ENCODE assay signal across 24 cellular contexts in the genomic region with DNA sequence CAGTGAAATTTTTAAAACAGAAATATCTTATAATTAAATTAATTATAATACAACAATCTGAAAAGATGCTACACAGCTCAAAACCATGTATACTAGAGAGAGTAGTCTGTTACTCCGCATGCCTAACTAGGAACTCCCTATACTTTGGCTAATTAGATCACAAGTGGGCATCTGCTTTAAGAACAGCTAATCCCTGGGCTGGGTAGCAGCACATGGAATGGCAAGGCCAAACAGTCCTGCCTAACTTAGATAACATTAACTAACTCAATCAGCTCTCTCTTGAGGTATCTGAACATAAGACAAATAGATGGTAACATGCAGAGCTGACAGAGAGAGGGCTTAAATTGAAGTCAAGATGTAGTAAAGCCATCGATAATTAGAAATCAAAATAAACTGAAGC. TPM values are rescaled to one million over a fixed set of nuclear protein-coding genes. Genes with fewer than 3 reads are reported as not detected.
"Had no signal": no experiment of that assay in that cellular context is flagged by ENCODE, and none has a peak within 500 bp of the region (broad histone marks: within the 10 kb centered on the region; RNA-seq: fewer than 3 reads in every experiment).

No MANE protein-coding gene starts in this region.

- H3K4me1 ChIP-seq: prostate gland had no signal

- H3K27ac ChIP-seq: esophagus squamous epithelium, gastrocnemius medialis, left ventricle myocardium inferior, ovary, prostate gland, spleen, testis, vagina, VCaP had no signal

- ATAC-seq: activated CD4-positive, CD25-positive, alpha-beta regulatory T cell treated with anti-CD3 and anti-CD28 coated beads, Interleukin-2, amount 50 U/mL, for 24 hours; gastrocnemius medialis; naive thymus-derived CD4-positive, alpha-beta T cell had no signal

- H3K27ac Mint-ChIP-seq: activated CD4-positive, alpha-beta memory T cell treated with anti-CD3 and anti-CD28 coated beads, Interleukin-2, amount 10 ng/mL, durations not matched to agents 7 days and 5 days; activated CD4-positive, alpha-beta T cell treated with anti-CD3 and anti-CD28 coated beads, Interleukin-2, amount 10 ng/mL, durations not matched to agents 24 days and 14 days; activated T-helper 1 cell treated with anti-CD3 and anti-CD28 coated beads, Interleukin-12 subunit alpha, Interleukin-12 subunit beta, Interleukin-2, Interleukin-4 antibody, amounts not matched to agents 30 ng/mL and 10 ng/mL and 1 ng/mL, durations not matched to agents 14 hours and 24 hours and 36 hours had no signal

- FAIRE-seq: astrocyte, colon had no signal

- H3K27me3 ChIP-seq: esophagus squamous epithelium, gastrocnemius medialis, ovary, spleen, testis, vagina had no signal

- DNase-seq: activated CD4-positive, alpha-beta memory T cell treated with anti-CD3 and anti-CD28 coated beads, Interleukin-2, amount 10 ng/mL, durations not matched to agents 7 days and 5 days; activated CD4-positive, alpha-beta T cell treated with anti-CD3 and anti-CD28 coated beads, Interleukin-2, amount 10 ng/mL, durations not matched to agents 24 days and 14 days; activated gamma-delta T cell; activated naive CD4-positive, alpha-beta T cell treated with anti-CD3 and anti-CD28 coated beads, Interleukin-2, amount 50 U/mL, for 16 hours; central memory CD4-positive, alpha-beta T cell; esophagus squamous epithelium; gastrocnemius medialis; hippocampal formation; left ventricle myocardium inferior; naive thymus-derived CD4-positive, alpha-beta T cell; ovary; spleen; stimulated activated CD4-positive, alpha-beta T cell treated with anti-CD3 and anti-CD28 coated beads, Interleukin-4, amount 100 ng/mL, for 1 hour; stimulated activated naive CD4-positive, alpha-beta T cell; testis; trophoblast cell had no signal

- H3K4me3 Mint-ChIP-seq: activated CD4-positive, alpha-beta memory T cell treated with anti-CD3 and anti-CD28 coated beads, Interleukin-2, amount 10 ng/mL, durations not matched to agents 7 days and 5 days; activated CD4-positive, alpha-beta T cell treated with anti-CD3 and anti-CD28 coated beads, Interleukin-2, amount 10 ng/mL, durations not matched to agents 24 days and 14 days; activated T-helper 1 cell treated with anti-CD3 and anti-CD28 coated beads, Interleukin-12 subunit alpha, Interleukin-12 subunit beta, Interleukin-2, Interleukin-4 antibody, amounts not matched to agents 30 ng/mL and 10 ng/mL and 1 ng/mL, durations not matched to agents 14 hours and 24 hours and 36 hours had no signal

- H3K4me3 ChIP-seq: esophagus squamous epithelium, gastrocnemius medialis, left ventricle myocardium inferior, ovary, prostate gland, spleen, testis, vagina had no signal

- H3K36me3 ChIP-seq: esophagus squamous epithelium, gastrocnemius medialis, left ventricle myocardium inferior, ovary, prostate gland, vagina had no signal

- H3K9me3 Mint-ChIP-seq: activated CD4-positive, alpha-beta memory T cell treated with anti-CD3 and anti-CD28 coated beads, Interleukin-2, amount 10 ng/mL, durations not matched to agents 7 days and 5 days; activated T-helper 1 cell treated with anti-CD3 and anti-CD28 coated beads, Interleukin-12 subunit alpha, Interleukin-12 subunit beta, Interleukin-2, Interleukin-4 antibody, amounts not matched to agents 30 ng/mL and 10 ng/mL and 1 ng/mL, durations not matched to agents 14 hours and 24 hours and 36 hours had no signal

- H3K27me3 Mint-ChIP-seq: activated CD4-positive, alpha-beta memory T cell treated with anti-CD3 and anti-CD28 coated beads, Interleukin-2, amount 10 ng/mL, durations not matched to agents 7 days and 5 days; activated CD4-positive, alpha-beta T cell treated with anti-CD3 and anti-CD28 coated beads, Interleukin-2, amount 10 ng/mL, durations not matched to agents 24 days and 14 days; naive thymus-derived CD4-positive, alpha-beta T cell had no signal

- H3K9me3 ChIP-seq: esophagus squamous epithelium, gastrocnemius medialis, left ventricle myocardium inferior, ovary, prostate gland, spleen, testis, vagina had no signal

RNA-seq across cellular contexts. Expression of gene GSX2, which starts 45.5 kb away (rescaled TPM):
- total RNA-seq: activated CD4-positive, alpha-beta memory T cell treated with anti-CD3 and anti-CD28 coated beads, Interleukin-2, amount 10 ng/mL, durations not matched to agents 7 days and 5 days; activated CD4-positive, alpha-beta T cell treated with anti-CD3 and anti-CD28 coated beads, Interleukin-2, amount 10 ng/mL, durations not matched to agents 24 days and 14 days; activated T-helper 1 cell treated with anti-CD3 and anti-CD28 coated beads, Interleukin-12 subunit alpha, Interleukin-12 subunit beta, Interleukin-2, Interleukin-4 antibody, amounts not matched to agents 30 ng/mL and 10 ng/mL and 1 ng/mL, durations not matched to agents 14 hours and 24 hours and 36 hours; esophagus squamous epithelium; gastrocnemius medialis; left ventricle myocardium inferior; lung microvascular endothelial cell; naive thymus-derived CD4-positive, alpha-beta T cell; ovary; prostate gland; spleen; vagina had no signal
- polyA plus RNA-seq: naive thymus-derived CD4-positive, alpha-beta T cell; ovary had no signal
